Comparison of ENCODE assay signal across 15 cellular contexts in genomic region chr3:10006048-10006761, GRCh38. TPM values are rescaled to one million over a fixed set of nuclear protein-coding genes. Genes with fewer than 3 reads are reported as not detected.
DNase-seq lines count a peak whose midpoint lies in the region; ATAC-seq lines count a peak whose summit lies in the region.
"Had no signal": no experiment of that assay in that cellular context is flagged by ENCODE, and none has a peak within 500 bp of the region (broad histone marks: within the 10 kb centered on the region; RNA-seq: fewer than 3 reads in every experiment).

No MANE protein-coding gene starts in this region.

- ATAC-seq in left lobe of liver (peak; percentile 18), GM18520 (IDR thresholded peaks at IDR 0.05; ENCODE audit: unreplicated experiment) (no peak)
- ATAC-seq: SK-N-SH treated with all-trans-retinoic acid at 6 μM for 48 hours had no signal

- DNase-seq in activated effector memory CD4-positive, alpha-beta T cell treated with anti-CD3 and anti-CD28 coated beads, Interleukin-2, amount 50 U/mL, for 16 hours = peak; percentile 25
- DNase-seq in activated effector memory CD4-positive, alpha-beta T cell treated with Interleukin-2 at 50 U/mL for 16 hours = no peak
- DNase-seq in left lobe of liver (ENCODE audit: low spot score) = no peak
- no peak for DNase-seq in retina
- DNase-seq: CD4-positive, alpha-beta memory T cell; DMS79; KBM-7; NCI-H1417; NCI-H187; NCI-H2227 treated with DMSO at 0.1 percent for 48 hours; NCI-H510A treated with DMSO at 0.1 percent for 48 hours; PC-9; SIG-M5 had no signal

RNA-seq across cellular contexts. Expression of gene EMC3, which starts 19.6 kb away (rescaled TPM):
- 64.2 TPM for total RNA-seq in left lobe of liver

RNA-seq across cellular contexts. Expression of gene FANCD2, which starts 20.0 kb away (rescaled TPM):
- 0.65 TPM for total RNA-seq in left lobe of liver

RNA-seq across cellular contexts. Expression of gene PRRT3, which starts 54.0 kb away (rescaled TPM):
- total RNA-seq in left lobe of liver = 0.50 TPM
